Comparison of ENCODE assay signal across 9 cellular contexts in genomic region chr1:93347319-93347899, GRCh38. TPM values are rescaled to one million over a fixed set of nuclear protein-coding genes. Genes with fewer than 3 reads are reported as not detected.
DNase-seq lines count a peak whose midpoint lies in the region; ATAC-seq, FAIRE-seq and TF ChIP-seq lines count a peak whose summit lies in the region.
"Had no signal": no experiment of that assay in that cellular context is flagged by ENCODE, and none has a peak within 500 bp of the region (broad histone marks: within the 10 kb centered on the region; RNA-seq: fewer than 3 reads in every experiment).

No MANE protein-coding gene starts in this region.

- peaks cover 76% of the 10 kb centered on the region for H3K79me2 ChIP-seq in astrocyte (ENCODE audit: insufficient read depth, low read length)

- TF ChIP-seq POLR2A in lower leg skin (IDR thresholded peaks at IDR 0.05): no peak
- no peak for TF ChIP-seq POLR2A in transverse colon (IDR thresholded peaks at IDR 0.05)

- H3K4me3 Mint-ChIP-seq in activated naive CD4-positive, alpha-beta T cell treated with anti-CD3 and anti-CD28 coated beads for 36 hours: peak overlapping the region; percentile 83
- peak overlapping the region; percentile 91 for H3K4me3 Mint-ChIP-seq in astrocyte (ENCODE audit: unreplicated experiment)

- H3K36me3 Mint-ChIP-seq in activated naive CD4-positive, alpha-beta T cell treated with anti-CD3 and anti-CD28 coated beads for 36 hours (ENCODE audit: low read depth): peaks cover 19% of the 10 kb centered on the region
- H3K36me3 Mint-ChIP-seq in astrocyte (ENCODE audit: low read depth, unreplicated experiment): peaks cover 2% of the 10 kb centered on the region

- H3K36me3 ChIP-seq in astrocyte (ENCODE audit: insufficient read depth, low read length) (no peaks in the 10 kb centered on the region), transverse colon (no peaks in the 10 kb centered on the region)

- peak overlapping the region; percentile 95 for H3K27ac ChIP-seq in astrocyte (ENCODE audit: low read depth, low read length)
- H3K27ac ChIP-seq in transverse colon: peak overlapping the region; percentile 95 to 96 (median 96)

- intact Hi-C loops in activated naive CD4-positive, alpha-beta T cell treated with anti-CD3 and anti-CD28 coated beads for 36 hours (cut with micrococcal nuclease): loop anchor here (2.0 to 5.0 kb wide), 4 partner anchors 43 to 875 kb away; partner anchors contain the start of gene RPL5
- intact Hi-C loops in lower leg skin (cut with DNase I; ENCODE audit: low total_unique reads): no loop called here
- intact Hi-C loops in transverse colon (cut with DNase I; ENCODE audit: low total_unique reads): no loop called here
- intact Hi-C loops in left colon (cut with DNase I, micrococcal nuclease): no loop called here

- H3K27me3 ChIP-seq in astrocyte (ENCODE audit: insufficient read depth, low read length) (no peaks in the 10 kb centered on the region), transverse colon (no peaks in the 10 kb centered on the region)

- CTCF ChIA-PET in activated naive CD4-positive, alpha-beta T cell treated with anti-CD3 and anti-CD28 coated beads for 36 hours (lab: Charles Lee): no interaction called here

- no peak for FAIRE-seq in astrocyte (lab: Jason Lieb, UNC)

- H3K9me3 Mint-ChIP-seq in activated naive CD4-positive, alpha-beta T cell treated with anti-CD3 and anti-CD28 coated beads for 36 hours: no peaks in the 10 kb centered on the region
- H3K9me3 Mint-ChIP-seq in astrocyte (ENCODE audit: unreplicated experiment): no peaks in the 10 kb centered on the region

- peak overlapping the region; percentile 98 for H3K9ac ChIP-seq in astrocyte (ENCODE audit: low read length)

- WGBS in lower leg skin, 2 donors: 2 to 3% methylated on average over 12 of the region's 12 CpGs
- 0 to 1% methylated on average over 12 of the region's 12 CpGs for WGBS in transverse colon (ENCODE audit: low coverage in 1 of 2), 2 donors

- TF ChIP-seq CTCF in astrocyte (IDR thresholded peaks at IDR 0.05; ENCODE audit: insufficient read depth, low read depth, low read length) (no peak), lower leg skin (IDR thresholded peaks at IDR 0.05) (no peak), transverse colon (IDR thresholded peaks at IDR 0.05) (no peak)

- peaks cover 52% of the 10 kb centered on the region for H4K20me1 ChIP-seq in astrocyte (ENCODE audit: insufficient read depth, low read length)

- ATAC-seq in GM21737 (IDR thresholded peaks at IDR 0.05; ENCODE audit: unreplicated experiment): no peak
- no peak for ATAC-seq in left colon

- no peak overlapping the region for H2AFZ ChIP-seq in astrocyte (ENCODE audit: low read depth, low read length)

- H3K4me1 ChIP-seq in astrocyte (ENCODE audit: insufficient read depth, low read length): peaks cover 3% of the 10 kb centered on the region
- H3K4me1 ChIP-seq in transverse colon: peaks cover 6 to 63% (median 22%) of the 10 kb centered on the region in 4 donors

- in situ Hi-C loops in transverse colon (cut with MboI; ENCODE audit: low pct_ligation_motif_present in 1 of 4, low pct_unique_long_range_greater_than_20kb in 1 of 4, low sequenced_read_pairs in 3 of 4): no loop called here

- H3K27ac Mint-ChIP-seq in activated naive CD4-positive, alpha-beta T cell treated with anti-CD3 and anti-CD28 coated beads for 36 hours: peak overlapping the region; percentile 96
- peak overlapping the region; percentile 95 for H3K27ac Mint-ChIP-seq in astrocyte (ENCODE audit: unreplicated experiment)

- TF ChIP-seq EP300 in transverse colon (IDR thresholded peaks at IDR 0.05; ENCODE audit: low read depth): no peak

- peak overlapping the region; percentile 95 for H3K4me3 ChIP-seq in astrocyte (ENCODE audit: insufficient read depth, low read depth, low read length)
- H3K4me3 ChIP-seq in lower leg skin (ENCODE audit: low read depth, poor library complexity, severe bottlenecking): peak overlapping the region; percentile 96
- peak overlapping the region; percentile 82 to 96 (median 90) for H3K4me3 ChIP-seq in transverse colon

- H3K9me3 ChIP-seq in astrocyte (ENCODE audit: insufficient read depth, low read depth, low read length) (no peaks in the 10 kb centered on the region), transverse colon (no peaks in the 10 kb centered on the region)

- no peaks in the 10 kb centered on the region for H3K27me3 Mint-ChIP-seq in activated naive CD4-positive, alpha-beta T cell treated with anti-CD3 and anti-CD28 coated beads for 36 hours (ENCODE audit: low read depth)
- H3K27me3 Mint-ChIP-seq in astrocyte (ENCODE audit: low read depth, unreplicated experiment): no peaks in the 10 kb centered on the region

- peak overlapping the region; percentile 92 for H3K4me2 ChIP-seq in astrocyte (ENCODE audit: low read length)

- no peak for DNase-seq in activated naive CD4-positive, alpha-beta T cell treated with anti-CD3 and anti-CD28 coated beads for 36 hours
- DNase-seq in activated naive CD4-positive, alpha-beta T cell (lab: John Stamatoyannopoulos, UW): no peak
- DNase-seq in astrocyte (ENCODE audit: low read depth): no peak
- no peak for DNase-seq in lower leg skin (ENCODE audit: low spot score in 2 of 2)
- DNase-seq in transverse colon: no peak
- DNase-seq in stimulated activated CD4-positive, alpha-beta T cell treated with anti-CD3 and anti-CD28 coated beads, Interleukin-15, amount 100 ng/mL, for 24 hours: no peak
- no peak for DNase-seq in left colon
- DNase-seq: DMS79 had no signal

- peaks cover 33% of the 10 kb centered on the region for H3K4me1 Mint-ChIP-seq in activated naive CD4-positive, alpha-beta T cell treated with anti-CD3 and anti-CD28 coated beads for 36 hours (ENCODE audit: low read depth)
- peaks cover 13% of the 10 kb centered on the region for H3K4me1 Mint-ChIP-seq in astrocyte (ENCODE audit: low read depth, unreplicated experiment)

RNA-seq across cellular contexts. Expression of gene DR1, which starts 1.7 kb away (rescaled TPM):
- total RNA-seq in activated naive CD4-positive, alpha-beta T cell treated with anti-CD3 and anti-CD28 coated beads for 36 hours: 10 to 100 TPM; 76.3 to 80.3 TPM
- total RNA-seq in astrocyte (76.9 and 77.1 TPM in 2 replicates), lower leg skin (10 to 100 TPM; 41.3 to 66.1 (median 52.1) TPM), transverse colon (10 to 100 TPM; 12.3 to 47.5 (median 32.9) TPM), left colon (10 to 100 TPM; 45.1 to 53.0 TPM)
